In genomic region chr19:14091086-14091884, GRCh38 we compare ENCODE assay signal across 8 cellular contexts. TPM values are rescaled to one million over a fixed set of nuclear protein-coding genes. Genes with fewer than 3 reads are reported as not detected.
DNase-seq lines count a peak whose midpoint lies in the region; ATAC-seq and TF ChIP-seq lines count a peak whose summit lies in the region.

No MANE protein-coding gene starts in this region.

- H3K36me3 ChIP-seq in esophagus muscularis mucosa (peaks cover 9 to 37% (median 23%) of the 10 kb centered on the region in 4 donors), thyroid gland (no peaks in the 10 kb centered on the region)

- H3K27ac ChIP-seq in C4-2B (peak overlapping the region; percentile 93), esophagus muscularis mucosa (replicated peaks in 1 of 4) (peak overlapping the region; percentile 94 to 97 (median 94)), thyroid gland (peak overlapping the region; percentile 48 to 97 (median 90))

- peak overlapping the region; percentile 72 to 80 (median 75) for H3K4me3 ChIP-seq in esophagus muscularis mucosa
- peak overlapping the region; percentile 45 to 93 (median 65) for H3K4me3 ChIP-seq in thyroid gland (replicated peaks in 1 of 3)

- peak overlapping the region; percentile 91 to 100 (median 100) for H3K4me3 Mint-ChIP-seq in naive thymus-derived CD8-positive, alpha-beta T cell

- WGBS in esophagus muscularis mucosa: 0% methylated on average over 12 of the region's 73 CpGs
- WGBS in thyroid gland, 2 donors: 0 to 3% methylated on average over 12 to 13 of the region's 73 CpGs

- H3K4me1 Mint-ChIP-seq in naive thymus-derived CD8-positive, alpha-beta T cell: peaks cover 17 to 30% (median 20%) of the 10 kb centered on the region in 4 donors

- TF ChIP-seq CTCF in C4-2B (conservative IDR thresholded peaks at IDR 0.05): peak; percentile 41
- TF ChIP-seq CTCF in esophagus muscularis mucosa (IDR thresholded peaks at IDR 0.05): peak in 2 of 3 experiments; percentile 20 to 29
- peak in 2 of 6 experiments; percentile 8 to 19 for TF ChIP-seq CTCF in thyroid gland (IDR thresholded peaks at IDR 0.05)

- H3K27ac Mint-ChIP-seq in naive thymus-derived CD8-positive, alpha-beta T cell: peak overlapping the region; percentile 89 to 100 (median 99)

- H3K27me3 ChIP-seq in esophagus muscularis mucosa: no peaks in the 10 kb centered on the region
- H3K27me3 ChIP-seq in thyroid gland: no peaks in the 10 kb centered on the region

- H3K4me1 ChIP-seq in esophagus muscularis mucosa (peaks cover 16 to 37% (median 21%) of the 10 kb centered on the region in 4 donors), thyroid gland (peaks cover 0 to 26% of the 10 kb centered on the region in 2 donors)

- DNase-seq in NOMO-1 treated with dmso at 0.1 percent for 144 hours (lab: John Stamatoyannopoulos, UW; ENCODE audit: unreplicated experiment): peak; percentile 79
- peak; percentile 55 for DNase-seq in activated T-cell treated with anti-CD3 and anti-CD28 coated beads for 4 hours
- DNase-seq in esophagus muscularis mucosa (ENCODE audit: extremely low spot score): no peak
- peak in 8 of 10 donors; percentile 40 to 89 (median 82) for DNase-seq in naive thymus-derived CD8-positive, alpha-beta T cell
- peak; percentile 26 to 51 for DNase-seq in thyroid gland

- POLR2A ChIA-PET in naive thymus-derived CD8-positive, alpha-beta T cell (lab: Charles Lee): interaction anchor here (0.6 to 1.7 kb wide), 21 partner anchors 9 to 982 kb away, joined by 3 to 21 read pairs (median 4); partner anchors contain the start of genes ASF1B, DCAF15, IL27RA and PRKACA

- peaks cover 0 to 11% (median 0%) of the 10 kb centered on the region in 9 donors for H3K9me3 Mint-ChIP-seq in naive thymus-derived CD8-positive, alpha-beta T cell

- no peak for TF ChIP-seq EP300 in esophagus muscularis mucosa (IDR thresholded peaks at IDR 0.05)

- peaks cover 4 to 14% (median 11%) of the 10 kb centered on the region in 3 donors for H3K36me3 Mint-ChIP-seq in naive thymus-derived CD8-positive, alpha-beta T cell

- ATAC-seq in GM19035 (IDR thresholded peaks at IDR 0.05; ENCODE audit: unreplicated experiment) (peak; percentile 62), HG03175 (IDR thresholded peaks at IDR 0.05; ENCODE audit: unreplicated experiment) (peak; percentile 55)
- ATAC-seq in naive thymus-derived CD8-positive, alpha-beta T cell: peak; percentile 54 to 70

- peaks cover 0 to 10% (median 7%) of the 10 kb centered on the region in 4 donors for H3K9me3 ChIP-seq in esophagus muscularis mucosa
- H3K9me3 ChIP-seq in thyroid gland: no peaks in the 10 kb centered on the region

- H3K27me3 Mint-ChIP-seq in naive thymus-derived CD8-positive, alpha-beta T cell: peaks cover 0 to 2% (median 0%) of the 10 kb centered on the region in 5 donors

- intact Hi-C loops in esophagus muscularis mucosa (cut with DNase I) (no loop called here), thyroid gland (cut with DNase I) (no loop called here)

- TF ChIP-seq POLR2A in esophagus muscularis mucosa (IDR thresholded peaks at IDR 0.05; ENCODE audit: low read depth) (peak; percentile 40), thyroid gland (IDR thresholded peaks at IDR 0.05) (peak; percentile 59 to 81)

RNA-seq across cellular contexts. Expression of gene SAMD1, which starts 0.7 kb away (rescaled TPM):
- 10 to 100 TPM; 24.1 to 75.6 (median 48.8) TPM for total RNA-seq in esophagus muscularis mucosa
- 10 to 100 TPM; 66.4 to 68.3 TPM for total RNA-seq in naive thymus-derived CD8-positive, alpha-beta T cell
- polyA plus RNA-seq in naive thymus-derived CD8-positive, alpha-beta T cell: 1 to 10 TPM; 2.3 to 5.2 (median 2.7) TPM
- 10 to 100 TPM; 15.2 to 27.3 (median 22.7) TPM for total RNA-seq in thyroid gland

RNA-seq across cellular contexts. Expression of gene C19orf67, which starts 5.7 kb away (rescaled TPM):
- total RNA-seq in esophagus muscularis mucosa (not detected), thyroid gland (not detected)
- total RNA-seq in naive thymus-derived CD8-positive, alpha-beta T cell: under 1 TPM in 1 of 2 experiments, not detected in 1; 0.85 TPM
- polyA plus RNA-seq in naive thymus-derived CD8-positive, alpha-beta T cell: not detected

RNA-seq across cellular contexts. Expression of gene MISP3, which starts 18.7 kb away (rescaled TPM):
- total RNA-seq in esophagus muscularis mucosa (10 to 100 TPM in 1 of 4 donors, 1 to 10 TPM in 3; 1.5 to 11.1 (median 7.6) TPM), thyroid gland (1 to 10 TPM; 7.9 to 9.9 (median 9.1) TPM)
- total RNA-seq in naive thymus-derived CD8-positive, alpha-beta T cell: under 1 TPM; 0.44 to 0.99 TPM
- polyA plus RNA-seq in naive thymus-derived CD8-positive, alpha-beta T cell: 1 to 10 TPM in 1 of 3 donors, under 1 TPM in 2; 0.36 to 1.4 (median 0.59) TPM

RNA-seq across cellular contexts. Expression of gene PRKACA, which starts 26.3 kb away (rescaled TPM):
- total RNA-seq in esophagus muscularis mucosa (100 to 1,000 TPM in 2 of 4 donors, 10 to 100 TPM in 2; 76.0 to 125 (median 93.3) TPM), thyroid gland (10 to 100 TPM; 33.2 to 69.4 (median 55.5) TPM)
- total RNA-seq in naive thymus-derived CD8-positive, alpha-beta T cell: 10 to 100 TPM; 54.7 to 56.8 TPM
- 1 to 10 TPM; 1.1 to 1.8 (median 1.3) TPM for polyA plus RNA-seq in naive thymus-derived CD8-positive, alpha-beta T cell

RNA-seq across cellular contexts. Expression of gene PALM3, which starts 29.4 kb away (rescaled TPM):
- total RNA-seq in esophagus muscularis mucosa (under 1 TPM in 2 of 4 donors, not detected in 2; 0.32 to 0.42 TPM), thyroid gland (1 to 10 TPM; 4.8 to 9.6 (median 6.8) TPM)
- not detected for total RNA-seq in naive thymus-derived CD8-positive, alpha-beta T cell
- polyA plus RNA-seq in naive thymus-derived CD8-positive, alpha-beta T cell: under 1 TPM in 1 of 3 donors, not detected in 2; 0.13 TPM
